22 cellular contexts compared by ENCODE assay signal in the genomic region with DNA sequence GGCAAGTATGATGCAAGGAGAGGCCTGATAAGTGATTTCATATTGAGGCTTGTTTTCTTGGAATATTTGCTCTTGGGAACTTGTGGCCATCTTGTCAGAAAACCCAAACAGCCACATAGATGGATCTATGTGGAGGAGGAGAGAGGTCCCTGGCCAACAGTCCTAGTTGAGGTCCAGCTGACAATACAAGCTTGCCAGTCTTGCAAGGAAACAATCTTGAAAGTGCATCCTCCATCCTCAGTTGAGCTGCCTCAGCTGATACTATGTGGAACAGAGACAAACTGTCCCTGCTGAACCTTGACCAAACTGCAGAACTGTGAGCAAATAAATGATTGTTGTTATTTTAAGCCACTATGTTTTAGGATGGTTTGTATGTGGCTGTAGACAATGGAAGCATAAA.
DNase-seq lines count a peak whose midpoint lies in the region; ATAC-seq and TF ChIP-seq lines count a peak whose summit lies in the region.
"Had no signal": no experiment of that assay in that cellular context is flagged by ENCODE, and none has a peak within 500 bp of the region (broad histone marks: within the 10 kb centered on the region; RNA-seq: fewer than 3 reads in every experiment).

No MANE protein-coding gene starts in this region.

- peaks cover 10% of the 10 kb centered on the region for H3K27me3 Mint-ChIP-seq in activated T-cell treated with anti-CD3 and anti-CD28 coated beads, Interleukin-2, amount 50 U/mL, for 72 hours (ENCODE audit: low read depth)

- H3K9me2 ChIP-seq in PC-3 (replicated peaks; ENCODE audit: low read length) = no peaks in the 10 kb centered on the region

- H3K27ac ChIP-seq in right cardiac atrium (ENCODE audit: low read length) = no peak overlapping the region
- H3K27ac ChIP-seq in epithelial cell of prostate = peak overlapping the region; percentile 35
- H3K27ac ChIP-seq in PC-3 (ENCODE audit: low read length) = no peak overlapping the region
- H3K27ac ChIP-seq: C4-2B, RWPE1 had no signal

- H3K4me1 Mint-ChIP-seq in activated T-cell treated with anti-CD3 and anti-CD28 coated beads, Interleukin-2, amount 50 U/mL, for 72 hours (ENCODE audit: low read depth) = no peaks in the 10 kb centered on the region
- H3K4me1 Mint-ChIP-seq: B cell had no signal

- H2AFZ ChIP-seq in PC-3 (ENCODE audit: low read length) = no peak overlapping the region

- H3K79me2 ChIP-seq in PC-3 (ENCODE audit: low read length) = no peaks in the 10 kb centered on the region

- H4K20me1 ChIP-seq in PC-3 (ENCODE audit: low read length) = no peaks in the 10 kb centered on the region

- no peaks in the 10 kb centered on the region for H3K36me3 ChIP-seq in PC-3 (ENCODE audit: low read depth, low read length)

- H3K4me3 Mint-ChIP-seq in activated T-cell treated with anti-CD3 and anti-CD28 coated beads, Interleukin-2, amount 50 U/mL, for 72 hours = no peak overlapping the region
- H3K4me3 Mint-ChIP-seq: B cell; CD8-positive, alpha-beta T cell had no signal

- CTCF ChIA-PET in PC-3 (lab: Charles Lee) = no interaction called here

- intact Hi-C loops in left ventricle myocardium superior (cut with micrococcal nuclease) = no loop called here
- intact Hi-C loops in right cardiac atrium (cut with DNase I) = no loop called here
- intact Hi-C loops in sciatic nerve (cut with DNase I) = no loop called here
- intact Hi-C loops in PC-3 (cut with micrococcal nuclease) = no loop called here

- no peak for TF ChIP-seq CTCF in PC-3 (conservative IDR thresholded peaks at IDR 0.05; ENCODE audit: low read depth, low read length)

- H3K4me3 ChIP-seq in right cardiac atrium (ENCODE audit: low read length) (no peak overlapping the region), PC-3 (ENCODE audit: low read length) (no peak overlapping the region)

- DNase-seq in left ventricle myocardium superior (no peak), right cardiac atrium (no peak), epithelial cell of prostate (ENCODE audit: low read depth, low spot score) (no peak), sciatic nerve (ENCODE audit: low spot score) (no peak), AG08396 (ENCODE audit: low spot score) (no peak), PC-3 (no peak)
- DNase-seq in activated T-cell treated with anti-CD3 and anti-CD28 coated beads, Interleukin-2, amount 50 U/mL, for 72 hours = no peak
- DNase-seq: CD8-positive, alpha-beta T cell; DMS 273 treated with DMSO at 0.1 percent for 48 hours; DMS79; GF-D8; GOT3; KG1; MM.1S; NCI-H2029; NCI-H446 treated with DMSO at 0.1 percent for 48 hours; NCI-H526 treated with DMSO at 0.1 percent for 48 hours had no signal

- H3K4me2 ChIP-seq in PC-3 (ENCODE audit: low read length) = no peak overlapping the region

- POLR2A ChIA-PET in PC-3 (lab: Charles Lee; ENCODE audit: unreplicated experiment) = no interaction called here

- H3K9me3 Mint-ChIP-seq in activated T-cell treated with anti-CD3 and anti-CD28 coated beads, Interleukin-2, amount 50 U/mL, for 72 hours = no peaks in the 10 kb centered on the region
- H3K9me3 Mint-ChIP-seq: CD8-positive, alpha-beta T cell had no signal

- no peak overlapping the region for H3K27ac Mint-ChIP-seq in activated T-cell treated with anti-CD3 and anti-CD28 coated beads, Interleukin-2, amount 50 U/mL, for 72 hours
- H3K27ac Mint-ChIP-seq: B cell; CD8-positive, alpha-beta T cell had no signal

- H3K4me1 ChIP-seq in right cardiac atrium (ENCODE audit: control insufficient read depth, insufficient read depth, low read length) = no peaks in the 10 kb centered on the region
- H3K4me1 ChIP-seq in PC-3 (ENCODE audit: insufficient read depth, low read length) = no peaks in the 10 kb centered on the region

- BruUV-seq in PC-3 (replicated peaks; lab: Mats Ljungman, UMichigan) = no TSS peak

- no peaks in the 10 kb centered on the region for H3K27me3 ChIP-seq in right cardiac atrium (ENCODE audit: control insufficient read depth, insufficient read depth)
- H3K27me3 ChIP-seq in PC-3 (ENCODE audit: low read length) = no peaks in the 10 kb centered on the region

- H3K9ac ChIP-seq in PC-3 (ENCODE audit: low read length) = no peak overlapping the region

- H3K9me3 ChIP-seq in right cardiac atrium (ENCODE audit: control insufficient read depth, low read length) (no peaks in the 10 kb centered on the region), PC-3 (ENCODE audit: low read length) (no peaks in the 10 kb centered on the region)

- H3F3A ChIP-seq in PC-3 (ENCODE audit: low read length, unreplicated experiment) = no peaks in the 10 kb centered on the region

- H3K36me3 Mint-ChIP-seq in activated T-cell treated with anti-CD3 and anti-CD28 coated beads, Interleukin-2, amount 50 U/mL, for 72 hours (ENCODE audit: insufficient read depth in 2 of 2) = no peaks in the 10 kb centered on the region
- H3K36me3 Mint-ChIP-seq: CD8-positive, alpha-beta T cell had no signal

- ATAC-seq in left ventricle myocardium superior = peak; percentile 71
- no peak for ATAC-seq in right cardiac atrium
- ATAC-seq in sciatic nerve = peak; percentile 35
- no peak for ATAC-seq in activated T-cell treated with anti-CD3 and anti-CD28 coated beads, Interleukin-2, amount 50 U/mL, for 72 hours (replicated peaks in 1 of 2)
- no peak for ATAC-seq in PC-3
- ATAC-seq: CD8-positive, alpha-beta T cell; HCT116; SK-N-SH treated with all-trans-retinoic acid at 6 μM for 48 hours had no signal

Comparison
In these comparisons a context has a peak if more than half of its experiments do, and no peak if none do; other contexts are left out.
1. ATAC-seq: peak in left ventricle myocardium superior (single experiment) and sciatic nerve (single experiment); none in right cardiac atrium (0 of 2), activated T-cell treated with anti-CD3 and anti-CD28 coated beads, Interleukin-2, amount 50 U/mL, for 72 hours (0 of 2) and PC-3 (single experiment).